8 cellular contexts compared by ENCODE assay signal in genomic region chr14:22556990-22557623, GRCh38. TPM values are rescaled to one million over a fixed set of nuclear protein-coding genes. Genes with fewer than 3 reads are reported as not detected.
A peak's percentile ranks its signal among the peaks of the same experiment; 100 is the strongest.
DNase-seq lines count a peak whose midpoint lies in the region; ATAC-seq and TF ChIP-seq lines count a peak whose summit lies in the region.

No MANE protein-coding gene starts in this region.

- no peaks in the 10 kb centered on the region for H3K9me3 Mint-ChIP-seq in natural killer cell treated with Interleukin-12 subunit alpha and Interleukin-12 subunit beta and Interleukin-15 and Interleukin-18, amount 100 ng/mL, for 72 hours

- peak; percentile 24 for ATAC-seq in GM21390 (IDR thresholded peaks at IDR 0.05; ENCODE audit: unreplicated experiment)
- peak; percentile 50 to 65 for ATAC-seq in natural killer cell treated with Interleukin-12 subunit alpha and Interleukin-12 subunit beta and Interleukin-15 and Interleukin-18, amount 100 ng/mL, for 72 hours

- peak overlapping the region; percentile 74 for H3K4me3 Mint-ChIP-seq in natural killer cell treated with Interleukin-12 subunit alpha and Interleukin-12 subunit beta and Interleukin-15 and Interleukin-18, amount 100 ng/mL, for 72 hours

- no peaks in the 10 kb centered on the region for H3K36me3 Mint-ChIP-seq in natural killer cell treated with Interleukin-12 subunit alpha and Interleukin-12 subunit beta and Interleukin-15 and Interleukin-18, amount 100 ng/mL, for 72 hours

- peaks cover 85 to 87% of the 10 kb centered on the region in 2 donors for H3K4me1 Mint-ChIP-seq in natural killer cell treated with Interleukin-12 subunit alpha and Interleukin-12 subunit beta and Interleukin-15 and Interleukin-18, amount 100 ng/mL, for 72 hours (ENCODE audit: low read depth in 2 of 2)

- H3K4me3 ChIP-seq in fibroblast of mammary gland (ENCODE audit: control insufficient read depth, low read depth, low read length) = peak overlapping the region; percentile 40

- DNase-seq in CMK (ENCODE audit: low read depth) (peak; percentile 49), HuH-7.5 (ENCODE audit: low spot score) (peak; percentile 85), RPMI7951 (ENCODE audit: low read depth) (peak; percentile 77), fibroblast of mammary gland (ENCODE audit: low read depth) (peak; percentile 67)
- peak; percentile 87 to 88 for DNase-seq in activated T-helper 1 cell treated with anti-CD3 and anti-CD28 coated beads, Interleukin-2, amount 50 U/mL, for 16 hours (ENCODE audit: low read depth in 1 of 2, low spot score in 1 of 2)
- peak; percentile 94 for DNase-seq in natural killer cell treated with Interleukin-12 subunit alpha and Interleukin-12 subunit beta and Interleukin-15 and Interleukin-18, amount 100 ng/mL, for 72 hours (ENCODE audit: low spot score)
- peak; percentile 85 to 99 (median 94) for DNase-seq in stimulated activated naive CD4-positive, alpha-beta T cell (lab: John Stamatoyannopoulos, UW)

- H3K27ac Mint-ChIP-seq in natural killer cell treated with Interleukin-12 subunit alpha and Interleukin-12 subunit beta and Interleukin-15 and Interleukin-18, amount 100 ng/mL, for 72 hours = peak overlapping the region; percentile 98 to 100

- no peaks in the 10 kb centered on the region for H3K27me3 Mint-ChIP-seq in natural killer cell treated with Interleukin-12 subunit alpha and Interleukin-12 subunit beta and Interleukin-15 and Interleukin-18, amount 100 ng/mL, for 72 hours

- TF ChIP-seq CTCF in fibroblast of mammary gland (conservative IDR thresholded peaks at IDR 0.05; ENCODE audit: control insufficient read depth, insufficient read depth, low read depth, low read length) = peak; percentile 75

RNA-seq across cellular contexts. Expression of gene DAD1, which starts 31.9 kb away (rescaled TPM):
- total RNA-seq in RPMI7951 (2014; rRNA removed; shearing (Covaris generic)) = 486 and 521 TPM in 2 replicates
- total RNA-seq in natural killer cell treated with Interleukin-12 subunit alpha and Interleukin-12 subunit beta and Interleukin-15 and Interleukin-18, amount 100 ng/mL, for 72 hours = 100 to 1,000 TPM; 147 to 221 TPM

RNA-seq across cellular contexts. Expression of gene ABHD4, which starts 41.0 kb away (rescaled TPM):
- total RNA-seq in RPMI7951 (2014; rRNA removed; shearing (Covaris generic)) = 15.5 and 16.1 TPM in 2 replicates
- 10 to 100 TPM in 1 of 2 donors, 1 to 10 TPM in 1; 8.4 to 36.8 TPM for total RNA-seq in natural killer cell treated with Interleukin-12 subunit alpha and Interleukin-12 subunit beta and Interleukin-15 and Interleukin-18, amount 100 ng/mL, for 72 hours

Comparison
In these comparisons a context has a peak if more than half of its experiments do, and no peak if none do; other contexts are left out.
1. Peak in every context shown above with its lines: DNase-seq, ATAC-seq and H3K4me3 ChIP-seq.